In genomic region chr2:105836840-105837692, GRCh38 we compare ENCODE assay signal across 16 cellular contexts.
DNase-seq lines count a peak whose midpoint lies in the region; ATAC-seq and TF ChIP-seq lines count a peak whose summit lies in the region.
"Had no signal": no experiment of that assay in that cellular context is flagged by ENCODE, and none has a peak within 500 bp of the region (broad histone marks: within the 10 kb centered on the region; RNA-seq: fewer than 3 reads in every experiment).

No MANE protein-coding gene starts in this region.

- ATAC-seq in HG02678 (IDR thresholded peaks at IDR 0.05; ENCODE audit: unreplicated experiment): peak; percentile 43
- no peak for ATAC-seq in GM18505 (IDR thresholded peaks at IDR 0.05; ENCODE audit: unreplicated experiment)
- ATAC-seq in HG02623 (IDR thresholded peaks at IDR 0.05; ENCODE audit: unreplicated experiment): no peak
- ATAC-seq: left lung had no signal

- H2AFZ ChIP-seq in trophoblast cell (ENCODE audit: insufficient read depth, low read length, poor library complexity): no peak overlapping the region

- H3K9me3 ChIP-seq in trophoblast cell (ENCODE audit: insufficient read depth, low read depth, low read length): peaks cover 5% of the 10 kb centered on the region

- WGBS in trophoblast cell (ENCODE audit: extremely low coverage, insufficient coverage, insufficient read length): no CpG with 5 or more reads among the region's 5 CpGs

- H2BK120ac ChIP-seq in trophoblast cell (ENCODE audit: insufficient read depth, low read length, poor library complexity): no peak overlapping the region

- peaks cover 9 to 16% of the 10 kb centered on the region in 2 experiments for H3K4me1 ChIP-seq in trophoblast cell (ENCODE audit: control insufficient read depth in 1 of 2, insufficient read depth in 2 of 2, low read length in 2 of 2)
- H3K4me1 ChIP-seq: breast epithelium had no signal

- no peak overlapping the region for H3K18ac ChIP-seq in trophoblast cell (ENCODE audit: low read length)

- peak overlapping the region; percentile 30 for H3K4ac ChIP-seq in trophoblast cell (ENCODE audit: low read depth, low read length)

- H3K9me3 Mint-ChIP-seq in activated T-helper 2 cell treated with anti-CD3 and anti-CD28 coated beads, Interferon-gamma antibody, Interleukin-2, Interleukin-4, amounts not matched to agents 10 μg/mL and 5 μg/mL and 100 μg/mL, durations not matched to agents 14 hours and 24 hours and 36 hours: peaks cover 42% of the 10 kb centered on the region

- peaks cover 78% of the 10 kb centered on the region for H3K36me3 Mint-ChIP-seq in activated T-helper 2 cell treated with anti-CD3 and anti-CD28 coated beads, Interferon-gamma antibody, Interleukin-2, Interleukin-4, amounts not matched to agents 10 μg/mL and 5 μg/mL and 100 μg/mL, durations not matched to agents 14 hours and 24 hours and 36 hours (ENCODE audit: low read depth)

- intact Hi-C loops in activated T-helper 2 cell treated with anti-CD3 and anti-CD28 coated beads, Interferon-gamma antibody, Interleukin-2, Interleukin-4, amounts not matched to agents 10 μg/mL and 5 μg/mL and 100 μg/mL, durations not matched to agents 14 hours and 24 hours and 36 hours (cut with micrococcal nuclease): loop anchor here (1.0 to 2.0 kb wide), 4 partner anchors 37 to 68 kb away; no protein-coding TSS in a partner anchor

- no peaks in the 10 kb centered on the region for H3K27me3 ChIP-seq in trophoblast cell (ENCODE audit: insufficient read depth, low read length)
- H3K27me3 ChIP-seq: breast epithelium, left lung, transverse colon had no signal

- DNase-seq in activated T-cell treated with anti-CD3 and anti-CD28 coated beads for 24 hours (ENCODE audit: low read depth): peak; percentile 26
- DNase-seq in activated T-cell treated with anti-CD3 and anti-CD28 coated beads for 4 hours: no peak
- DNase-seq in activated T-helper 2 cell treated with anti-CD3 and anti-CD28 coated beads, Interferon-gamma antibody, Interleukin-2, Interleukin-4, amounts not matched to agents 10 μg/mL and 5 μg/mL and 100 μg/mL, durations not matched to agents 14 hours and 24 hours and 36 hours (ENCODE audit: low spot score): no peak
- DNase-seq in trophoblast cell: no peak
- DNase-seq in HK-2 (ENCODE audit: unreplicated experiment): no peak
- DNase-seq: activated gamma-delta T cell; effector CD4-positive, alpha-beta T cell; left lung; NCI-H2081 treated with DMSO at 0.1 percent for 48 hours; NCI-H526; transverse colon had no signal

- no peak overlapping the region for H4K8ac ChIP-seq in trophoblast cell (ENCODE audit: low read depth, low read length)

- H2BK12ac ChIP-seq in trophoblast cell (ENCODE audit: low read length): no peak overlapping the region

- no peak overlapping the region for H3K4me2 ChIP-seq in trophoblast cell (ENCODE audit: low read length)

- H3K27ac Mint-ChIP-seq in activated T-helper 2 cell treated with anti-CD3 and anti-CD28 coated beads, Interferon-gamma antibody, Interleukin-2, Interleukin-4, amounts not matched to agents 10 μg/mL and 5 μg/mL and 100 μg/mL, durations not matched to agents 14 hours and 24 hours and 36 hours: peak overlapping the region; percentile 78

- H2BK5ac ChIP-seq in trophoblast cell (ENCODE audit: low read depth, low read length, poor library complexity): no peak overlapping the region

- no peaks in the 10 kb centered on the region for H3K79me1 ChIP-seq in trophoblast cell (ENCODE audit: low read length)

- H3K4me1 Mint-ChIP-seq in activated T-helper 2 cell treated with anti-CD3 and anti-CD28 coated beads, Interferon-gamma antibody, Interleukin-2, Interleukin-4, amounts not matched to agents 10 μg/mL and 5 μg/mL and 100 μg/mL, durations not matched to agents 14 hours and 24 hours and 36 hours (ENCODE audit: low read depth): peaks cover 73% of the 10 kb centered on the region

- TF ChIP-seq POLR2A in GM18505 (IDR thresholded peaks at IDR 0.05; ENCODE audit: borderline replicate concordance, extremely low read depth, insufficient read depth, insufficient read length): no peak

- no peak overlapping the region for H3K9ac ChIP-seq in trophoblast cell (ENCODE audit: low read length)

- peak overlapping the region; percentile 26 for H3K4me3 Mint-ChIP-seq in activated T-helper 2 cell treated with anti-CD3 and anti-CD28 coated beads, Interferon-gamma antibody, Interleukin-2, Interleukin-4, amounts not matched to agents 10 μg/mL and 5 μg/mL and 100 μg/mL, durations not matched to agents 14 hours and 24 hours and 36 hours (ENCODE audit: low read depth)

- H4K91ac ChIP-seq in trophoblast cell (ENCODE audit: low read depth, low read length): no peak overlapping the region

- H3K23ac ChIP-seq in trophoblast cell (ENCODE audit: low read length): no peak overlapping the region

- peaks cover 0 to 3% of the 10 kb centered on the region in 2 experiments for H3K36me3 ChIP-seq in trophoblast cell (ENCODE audit: control insufficient read depth in 1 of 2, insufficient read depth in 2 of 2, low read length in 2 of 2)
- H3K36me3 ChIP-seq: breast epithelium, left lung, transverse colon had no signal

- H3K4me3 ChIP-seq in trophoblast cell (ENCODE audit: low read depth, low read length): no peak overlapping the region
- H3K4me3 ChIP-seq: breast epithelium, left lung, transverse colon had no signal

- H3K27ac ChIP-seq in trophoblast cell (ENCODE audit: low read depth, low read length): no peak overlapping the region
- H3K27ac ChIP-seq: breast epithelium, left lung, transverse colon, VCaP had no signal

- no peaks in the 10 kb centered on the region for H3K27me3 Mint-ChIP-seq in activated T-helper 2 cell treated with anti-CD3 and anti-CD28 coated beads, Interferon-gamma antibody, Interleukin-2, Interleukin-4, amounts not matched to agents 10 μg/mL and 5 μg/mL and 100 μg/mL, durations not matched to agents 14 hours and 24 hours and 36 hours (ENCODE audit: low read depth)

- no peak overlapping the region for H4K12ac ChIP-seq in trophoblast cell (ENCODE audit: low read depth, low read length)

- H3K79me2 ChIP-seq in trophoblast cell (ENCODE audit: control insufficient read depth, insufficient read depth, low read length, poor library complexity): peaks cover 5% of the 10 kb centered on the region

- H3K14ac ChIP-seq in trophoblast cell (ENCODE audit: low read length): no peak overlapping the region

- H2AK5ac ChIP-seq in trophoblast cell (ENCODE audit: low read length): no peak overlapping the region
